Comparison of ENCODE assay signal across 8 cellular contexts in genomic region chr2:69647196-69647595, GRCh38. TPM values are rescaled to one million over a fixed set of nuclear protein-coding genes. Genes with fewer than 3 reads are reported as not detected.
DNase-seq lines count a peak whose midpoint lies in the region; ATAC-seq and TF ChIP-seq lines count a peak whose summit lies in the region.
"Not testable (repeated sequence)": the region's sequence is repeated elsewhere in the genome, so short reads cannot be mapped to it uniquely, and the experiment has no call there.

No MANE protein-coding gene starts in this region.

- peaks cover 68% of the 10 kb centered on the region for H3K4me1 ChIP-seq in CD8-positive, alpha-beta T cell (ENCODE audit: insufficient read depth, low read length)
- peaks cover 50% of the 10 kb centered on the region for H3K4me1 ChIP-seq in OCI-LY1 (ENCODE audit: insufficient read depth, low read length, severe bottlenecking)
- H3K4me1 ChIP-seq in parathyroid adenoma = peaks cover 17% of the 10 kb centered on the region

- H3K9me3 ChIP-seq in CD8-positive, alpha-beta T cell (ENCODE audit: low read length); OCI-LY1 (ENCODE audit: low read length); parathyroid adenoma (ENCODE audit: control insufficient read depth, low read length): not testable (repeated sequence)

- not testable (repeated sequence) for DNase-seq in CD8-positive, alpha-beta T cell; activated CD4-positive, alpha-beta T cell treated with anti-CD3 and anti-CD28 coated beads for 36 hours; activated T-cell treated with anti-CD3 and anti-CD28 coated beads, Interleukin-2, amount 50 U/mL, for 24 hours; activated naive CD8-positive, alpha-beta T cell treated with anti-CD3 and anti-CD28 coated beads for 36 hours; immature natural killer cell

- not testable (repeated sequence) for H3F3A ChIP-seq in OCI-LY1 (ENCODE audit: insufficient read depth, low read length)

- intact Hi-C loops in CD8-positive, alpha-beta T cell (cut with DNase I, micrococcal nuclease) = loop anchor here in 1 of 2 experiments (5.0 to 10.0 kb wide), 4 partner anchors 180 to 648 kb away; partner anchors contain the start of genes GMCL1, PCBP1, SNRNP27 and SNRPG
- intact Hi-C loops in activated CD4-positive, alpha-beta T cell treated with anti-CD3 and anti-CD28 coated beads for 36 hours (cut with DNase I, micrococcal nuclease) = loop anchor here in 1 of 2 experiments (10.0 kb wide), 2 partner anchors 82 to 438 kb away; partner anchors contain the start of gene PCBP1

- not testable (repeated sequence) for H3K27me3 Mint-ChIP-seq in CD8-positive, alpha-beta T cell (ENCODE audit: low read depth); activated CD4-positive, alpha-beta T cell treated with anti-CD3 and anti-CD28 coated beads for 36 hours; activated T-cell treated with anti-CD3 and anti-CD28 coated beads, Interleukin-2, amount 50 U/mL, for 24 hours; activated naive CD8-positive, alpha-beta T cell treated with anti-CD3 and anti-CD28 coated beads for 36 hours
- peaks cover 11 to 31% (median 18%) of the 10 kb centered on the region in 3 donors for H3K27me3 Mint-ChIP-seq in immature natural killer cell (ENCODE audit: low read depth in 3 of 3)

- peaks cover 17% of the 10 kb centered on the region for H3K36me3 Mint-ChIP-seq in CD8-positive, alpha-beta T cell
- not testable (repeated sequence) for H3K36me3 Mint-ChIP-seq in activated CD4-positive, alpha-beta T cell treated with anti-CD3 and anti-CD28 coated beads for 36 hours (ENCODE audit: low read depth); immature natural killer cell
- H3K36me3 Mint-ChIP-seq in activated T-cell treated with anti-CD3 and anti-CD28 coated beads, Interleukin-2, amount 50 U/mL, for 24 hours (ENCODE audit: low read depth) = peaks cover 18% of the 10 kb centered on the region
- peaks cover 11% of the 10 kb centered on the region for H3K36me3 Mint-ChIP-seq in activated naive CD8-positive, alpha-beta T cell treated with anti-CD3 and anti-CD28 coated beads for 36 hours

- POLR2A ChIA-PET in CD8-positive, alpha-beta T cell (lab: Charles Lee) = interaction anchor here (1.1 to 4.6 kb wide), 3 partner anchors 37 to 182 kb away, joined by 3 to 90 read pairs (median 4); no protein-coding TSS in a partner anchor
- POLR2A ChIA-PET in activated CD4-positive, alpha-beta T cell treated with anti-CD3 and anti-CD28 coated beads for 36 hours (lab: Charles Lee) = interaction anchor here (0.6 kb wide), 1 partner anchor 57 kb away, joined by 4 read pairs; no protein-coding TSS in a partner anchor

- not testable (repeated sequence) for H3K79me2 ChIP-seq in OCI-LY1 (ENCODE audit: insufficient read depth, low read length)
- H3K79me2 ChIP-seq in parathyroid adenoma = peaks cover 12% of the 10 kb centered on the region

- H4K20me1 ChIP-seq in OCI-LY1 (ENCODE audit: insufficient read depth, low read length) = not testable (repeated sequence)

- not testable (repeated sequence) for TF ChIP-seq CTCF in 22Rv1 (IDR thresholded peaks at IDR 0.05); CD8-positive, alpha-beta T cell (IDR thresholded peaks at IDR 0.05); OCI-LY1 (IDR thresholded peaks at IDR 0.05; ENCODE audit: low read length); parathyroid adenoma (IDR thresholded peaks at IDR 0.05)

- not testable (repeated sequence) for H2AFZ ChIP-seq in OCI-LY1 (ENCODE audit: low read length); parathyroid adenoma

- not testable (repeated sequence) for H3K9ac ChIP-seq in OCI-LY1 (ENCODE audit: low read length); parathyroid adenoma

- not testable (repeated sequence) for ATAC-seq in CD8-positive, alpha-beta T cell; activated CD4-positive, alpha-beta T cell treated with anti-CD3 and anti-CD28 coated beads for 36 hours

- not testable (repeated sequence) for H3K9me2 ChIP-seq in OCI-LY1 (ENCODE audit: low read depth, low read length)

- H3K36me3 ChIP-seq in CD8-positive, alpha-beta T cell (ENCODE audit: insufficient read depth, low read length); OCI-LY1 (ENCODE audit: insufficient read depth, low read length); parathyroid adenoma (ENCODE audit: control insufficient read depth, insufficient read depth, low read length): not testable (repeated sequence)

- H3K27ac Mint-ChIP-seq in CD8-positive, alpha-beta T cell = peak overlapping the region; percentile 96
- H3K27ac Mint-ChIP-seq in activated CD4-positive, alpha-beta T cell treated with anti-CD3 and anti-CD28 coated beads for 36 hours = peak overlapping the region; percentile 99
- H3K27ac Mint-ChIP-seq in activated T-cell treated with anti-CD3 and anti-CD28 coated beads, Interleukin-2, amount 50 U/mL, for 24 hours = peak overlapping the region; percentile 99
- H3K27ac Mint-ChIP-seq in activated naive CD8-positive, alpha-beta T cell treated with anti-CD3 and anti-CD28 coated beads for 36 hours = peak overlapping the region; percentile 98
- H3K27ac Mint-ChIP-seq in immature natural killer cell = peak overlapping the region; percentile 82 to 98 (median 96)

- not testable (repeated sequence) for H3K9me3 Mint-ChIP-seq in CD8-positive, alpha-beta T cell; activated CD4-positive, alpha-beta T cell treated with anti-CD3 and anti-CD28 coated beads for 36 hours (ENCODE audit: low read depth); activated T-cell treated with anti-CD3 and anti-CD28 coated beads, Interleukin-2, amount 50 U/mL, for 24 hours; activated naive CD8-positive, alpha-beta T cell treated with anti-CD3 and anti-CD28 coated beads for 36 hours; immature natural killer cell

- H3K4me2 ChIP-seq in OCI-LY1 (ENCODE audit: low read length) = not testable (repeated sequence)
- H3K4me2 ChIP-seq in parathyroid adenoma (ENCODE audit: low read length) = peak overlapping the region; percentile 9

- CTCF ChIA-PET in CD8-positive, alpha-beta T cell (lab: Charles Lee) = interaction anchor here (0.9 to 7.9 kb wide), 9 partner anchors 41 to 169 kb away, joined by 3 to 54 read pairs (median 19); no protein-coding TSS in a partner anchor
- CTCF ChIA-PET in activated CD4-positive, alpha-beta T cell treated with anti-CD3 and anti-CD28 coated beads for 36 hours (lab: Charles Lee) = interaction anchor here (0.6 to 4.0 kb wide), 10 partner anchors 10 to 82 kb away, joined by 3 to 24 read pairs (median 4); no protein-coding TSS in a partner anchor

- not testable (repeated sequence) for H3K4me3 Mint-ChIP-seq in CD8-positive, alpha-beta T cell; activated CD4-positive, alpha-beta T cell treated with anti-CD3 and anti-CD28 coated beads for 36 hours; activated T-cell treated with anti-CD3 and anti-CD28 coated beads, Interleukin-2, amount 50 U/mL, for 24 hours; activated naive CD8-positive, alpha-beta T cell treated with anti-CD3 and anti-CD28 coated beads for 36 hours
- H3K4me3 Mint-ChIP-seq in immature natural killer cell = peak overlapping the region; percentile 34 to 98 (median 85)

- H3K27ac ChIP-seq in 22Rv1 = peak overlapping the region; percentile 98
- H3K27ac ChIP-seq in CD8-positive, alpha-beta T cell (ENCODE audit: low read depth, low read length) = not testable (repeated sequence)
- H3K27ac ChIP-seq in OCI-LY1 (ENCODE audit: low read depth, low read length, poor library complexity, severe bottlenecking) = peak overlapping the region; percentile 0
- H3K27ac ChIP-seq in parathyroid adenoma = peak overlapping the region; percentile 99

- H3K27me3 ChIP-seq in CD8-positive, alpha-beta T cell (ENCODE audit: insufficient read depth, low read length); OCI-LY1 (ENCODE audit: insufficient read depth, low read length); parathyroid adenoma (ENCODE audit: control insufficient read depth, insufficient read depth, low read length): not testable (repeated sequence)

- peaks cover 66% of the 10 kb centered on the region for H3K4me1 Mint-ChIP-seq in CD8-positive, alpha-beta T cell (ENCODE audit: low read depth)
- peaks cover 57% of the 10 kb centered on the region for H3K4me1 Mint-ChIP-seq in activated CD4-positive, alpha-beta T cell treated with anti-CD3 and anti-CD28 coated beads for 36 hours
- peaks cover 61% of the 10 kb centered on the region for H3K4me1 Mint-ChIP-seq in activated T-cell treated with anti-CD3 and anti-CD28 coated beads, Interleukin-2, amount 50 U/mL, for 24 hours (ENCODE audit: low read depth)
- H3K4me1 Mint-ChIP-seq in activated naive CD8-positive, alpha-beta T cell treated with anti-CD3 and anti-CD28 coated beads for 36 hours = peaks cover 58% of the 10 kb centered on the region
- H3K4me1 Mint-ChIP-seq in immature natural killer cell = peaks cover 69 to 72% of the 10 kb centered on the region in 2 donors

- not testable (repeated sequence) for H3K4me3 ChIP-seq in CD8-positive, alpha-beta T cell (ENCODE audit: low read depth, low read length); OCI-LY1 (ENCODE audit: low read depth, low read length, poor library complexity, severe bottlenecking); parathyroid adenoma (ENCODE audit: low read depth, low read length)

RNA-seq across cellular contexts. Expression of gene AAK1, which starts 3.7 kb away (rescaled TPM):
- 100 to 1,000 TPM; 156 to 174 TPM for total RNA-seq in CD8-positive, alpha-beta T cell
- total RNA-seq in activated CD4-positive, alpha-beta T cell treated with anti-CD3 and anti-CD28 coated beads for 36 hours = 100 to 1,000 TPM in 1 of 2 experiments, 10 to 100 TPM in 1; 95.9 to 104 TPM
- total RNA-seq in activated naive CD8-positive, alpha-beta T cell treated with anti-CD3 and anti-CD28 coated beads for 36 hours = 10 to 100 TPM; 78.3 to 85.4 TPM
- polyA plus RNA-seq in immature natural killer cell = 100 to 1,000 TPM in 1 of 3 donors, 10 to 100 TPM in 2; 23.1 to 121 (median 38.2) TPM
